In genomic region chr14:68610251-68610793, GRCh38 we compare ENCODE assay signal across 1 cellular context.
TF ChIP-seq lines count a peak whose summit lies in the region.

No MANE protein-coding gene starts in this region.

TF ChIP-seq in GM23338, 12 proteins besides CTCF, POLR2A, EP300 and RAD21 (continued from another document):
- TF ChIP-seq REST (IDR thresholded peaks at IDR 0.05; ENCODE audit: unreplicated experiment): no peak
- no peak for TF ChIP-seq CREB1 (CRISPR knock-in tag; IDR thresholded peaks at IDR 0.05; ENCODE audit: low read depth)
- no peak for TF ChIP-seq STAT1 (IDR thresholded peaks at IDR 0.05; ENCODE audit: unreplicated experiment)
- no peak for TF ChIP-seq ETS1 (IDR thresholded peaks at IDR 0.05)
- no peak for TF ChIP-seq ZNF331 (CRISPR knock-in tag; IDR thresholded peaks at IDR 0.05; ENCODE audit: low read depth)
- no peak for TF ChIP-seq POLR2AphosphoS5 (IDR thresholded peaks at IDR 0.05; ENCODE audit: low read depth)
- no peak for TF ChIP-seq JUNB (IDR thresholded peaks at IDR 0.05; ENCODE audit: unreplicated experiment)
- no peak for TF ChIP-seq NANOG (IDR thresholded peaks at IDR 0.05; ENCODE audit: borderline replicate concordance)
TF ChIP-seq in GM23338: peak in this region for 0.
